ENCODE assay signal across 14 cellular contexts in the genomic region with DNA sequence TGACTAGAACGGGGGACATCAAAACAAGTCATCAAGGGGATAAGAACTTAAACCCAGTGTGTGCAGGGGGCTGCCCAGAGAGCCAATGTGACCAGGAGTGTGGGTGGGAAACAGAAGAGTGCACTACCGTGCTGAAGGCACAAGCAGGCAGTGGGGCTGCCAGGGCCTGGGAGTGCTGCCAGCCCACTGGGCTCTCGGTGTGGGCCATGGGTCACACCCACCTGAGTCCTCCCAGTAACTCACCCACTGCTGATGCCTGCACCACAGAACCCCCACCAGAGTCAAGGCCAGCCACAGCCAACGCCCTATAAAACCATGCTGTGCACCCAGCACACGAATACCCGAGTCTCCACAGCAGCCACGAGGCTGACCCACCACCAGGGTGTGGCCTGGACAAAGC. TPM values are rescaled to one million over a fixed set of nuclear protein-coding genes. Genes with fewer than 3 reads are reported as not detected.
DNase-seq lines count a peak whose midpoint lies in the region; ATAC-seq and TF ChIP-seq lines count a peak whose summit lies in the region.
"Had no signal": no experiment of that assay in that cellular context is flagged by ENCODE, and none has a peak within 500 bp of the region (broad histone marks: within the 10 kb centered on the region; RNA-seq: fewer than 3 reads in every experiment).

No MANE protein-coding gene starts in this region.

- POLR2A ChIA-PET in MCF 10A (lab: Yijun Ruan, JAX): interaction anchor here (0.5 kb wide), 1 partner anchor 50 kb away, joined by 4 read pairs; no protein-coding TSS in a partner anchor

- CTCF ChIA-PET in mammary epithelial cell (lab: Charles Lee; ENCODE audit: low non-redundant PET): no interaction called here
- CTCF ChIA-PET in MCF 10A (lab: Yijun Ruan, JAX): no interaction called here

- ATAC-seq in GM19035 (IDR thresholded peaks at IDR 0.05; ENCODE audit: unreplicated experiment): no peak
- ATAC-seq: A549 had no signal

- no peaks in the 10 kb centered on the region for H3K9me3 ChIP-seq in mammary epithelial cell (replicated peaks; ENCODE audit: insufficient read depth, low read length)
- no peaks in the 10 kb centered on the region for H3K9me3 ChIP-seq in endodermal cell (ENCODE audit: control insufficient read depth, low read length)
- no peaks in the 10 kb centered on the region for H3K9me3 ChIP-seq in neuronal stem cell (replicated peaks in 1 of 2; ENCODE audit: control insufficient read depth in 2 of 2, insufficient read depth in 1 of 2, low read depth in 1 of 2, low read length in 2 of 2)
- H3K9me3 ChIP-seq in uterus: no peaks in the 10 kb centered on the region
- H3K9me3 ChIP-seq: A549 had no signal

- BruUV-seq in mammary epithelial cell (replicated peaks; lab: Mats Ljungman, UMichigan): TSS peak; percentile 27
- no TSS peak for BruUV-seq in MCF 10A (replicated peaks; lab: Mats Ljungman, UMichigan)

- dilution Hi-C loops in mammary epithelial cell (cut with HindIII; ENCODE audit: low sequenced_read_pairs): no loop called here

- H4K91ac ChIP-seq in neuronal stem cell (ENCODE audit: low read depth, low read length, poor library complexity): no peak overlapping the region

- H3K27ac Mint-ChIP-seq in MCF 10A (ENCODE audit: low read depth, unreplicated experiment) (no peak overlapping the region), endodermal cell (peak overlapping the region; percentile 58)

- H3K36me3 ChIP-seq in mammary epithelial cell (ENCODE audit: insufficient read depth, low read length) (peaks cover 2% of the 10 kb centered on the region), endodermal cell (ENCODE audit: control insufficient read depth, insufficient read depth, low read length) (peaks cover 10% of the 10 kb centered on the region), neuronal stem cell (replicated peaks in 1 of 2; ENCODE audit: control insufficient read depth in 2 of 2, insufficient read depth in 2 of 2, low read length in 2 of 2) (peaks cover 0 to 14% of the 10 kb centered on the region in 2 donors), uterus (no peaks in the 10 kb centered on the region)

- 50% methylated on average over 6 of the region's 7 CpGs for WGBS in mammary epithelial cell (ENCODE audit: low coverage, missing lambda C conversion rate)
- WGBS in endodermal cell (ENCODE audit: insufficient coverage in 1 of 2, insufficient read length in 1 of 2), 2 experiments: 93 to 96% methylated on average over 3 to 7 of the region's 7 CpGs
- no CpG with 5 or more reads among the region's 7 CpGs for WGBS in neuronal stem cell (ENCODE audit: extremely low coverage in 2 of 2, insufficient read length in 2 of 2, insufficient replicate concordance in 1 of 2), 2 donors

- H3K9ac ChIP-seq in mammary epithelial cell (ENCODE audit: insufficient read depth, low read length) (no peak overlapping the region), endodermal cell (ENCODE audit: extremely low read depth, low read length, poor library complexity, severe bottlenecking) (no peak overlapping the region), neuronal stem cell (ENCODE audit: low read depth, low read length, poor library complexity) (no peak overlapping the region)

- H4K8ac ChIP-seq in neuronal stem cell (ENCODE audit: low read depth, low read length): no peak overlapping the region

- H3K14ac ChIP-seq in neuronal stem cell (ENCODE audit: low read length): no peak overlapping the region

- H3K27me3 ChIP-seq in mammary epithelial cell (ENCODE audit: insufficient read depth, low read length) (no peaks in the 10 kb centered on the region), endodermal cell (ENCODE audit: control insufficient read depth, insufficient read depth, low read length, poor library complexity, severe bottlenecking) (no peaks in the 10 kb centered on the region), neuronal stem cell (ENCODE audit: control insufficient read depth in 3 of 3, insufficient read depth in 3 of 3, low read depth in 1 of 3, low read length in 3 of 3) (no peaks in the 10 kb centered on the region), uterus (no peaks in the 10 kb centered on the region)
- H3K27me3 ChIP-seq: dorsolateral prefrontal cortex had no signal

- no peak overlapping the region for H2BK15ac ChIP-seq in neuronal stem cell (ENCODE audit: low read length)

- no peak overlapping the region for H3K4ac ChIP-seq in neuronal stem cell (ENCODE audit: low read length)

- H3K79me2 ChIP-seq in mammary epithelial cell (ENCODE audit: insufficient read depth, low read length): peaks cover 99% of the 10 kb centered on the region

- H3K4me1 Mint-ChIP-seq in MCF 10A (ENCODE audit: insufficient read depth, unreplicated experiment) (peaks cover 33% of the 10 kb centered on the region), endodermal cell (peaks cover 30% of the 10 kb centered on the region)

- intact Hi-C loops in mammary epithelial cell (cut with micrococcal nuclease): no loop called here
- intact Hi-C loops in MCF 10A (cut with micrococcal nuclease): no loop called here
- intact Hi-C loops in uterus (cut with DNase I; ENCODE audit: low total_unique reads): no loop called here

- H3K4me3 ChIP-seq in mammary epithelial cell (replicated peaks in 1 of 3; ENCODE audit: insufficient read depth in 1 of 3, low read depth in 2 of 3, low read length in 3 of 3) (no peak overlapping the region), endodermal cell (ENCODE audit: low read length) (no peak overlapping the region), neuronal stem cell (ENCODE audit: low read length in 2 of 2) (no peak overlapping the region), uterus (no peak overlapping the region)
- H3K4me3 ChIP-seq: A549, dorsolateral prefrontal cortex had no signal

- H3K36me3 Mint-ChIP-seq in MCF 10A (ENCODE audit: insufficient read depth, unreplicated experiment) (no peaks in the 10 kb centered on the region), endodermal cell (ENCODE audit: low read depth) (peaks cover 6% of the 10 kb centered on the region)

- H3K4me1 ChIP-seq in mammary epithelial cell (ENCODE audit: insufficient read depth, low read length) (peaks cover 17% of the 10 kb centered on the region), endodermal cell (ENCODE audit: control insufficient read depth, insufficient read depth, low read length) (no peaks in the 10 kb centered on the region), neuronal stem cell (ENCODE audit: control insufficient read depth in 2 of 2, insufficient read depth in 1 of 2, low read depth in 1 of 2, low read length in 2 of 2) (peaks cover 0 to 3% of the 10 kb centered on the region in 2 donors), uterus (peaks cover 0 to 24% of the 10 kb centered on the region in 2 donors)
- H3K4me1 ChIP-seq: A549 had no signal

- H3K4me3 Mint-ChIP-seq in MCF 10A (ENCODE audit: unreplicated experiment): no peak overlapping the region
- H3K4me3 Mint-ChIP-seq in endodermal cell: no peak overlapping the region

- H3K79me1 ChIP-seq in neuronal stem cell (ENCODE audit: low read depth, low read length): peaks cover 24% of the 10 kb centered on the region

- no peaks in the 10 kb centered on the region for H3K9me3 Mint-ChIP-seq in MCF 10A (ENCODE audit: unreplicated experiment)
- H3K9me3 Mint-ChIP-seq in endodermal cell: no peaks in the 10 kb centered on the region

- no peak overlapping the region for H2BK12ac ChIP-seq in neuronal stem cell (ENCODE audit: low read length)

- H3K4me2 ChIP-seq in mammary epithelial cell (ENCODE audit: insufficient read depth, low read depth, low read length): no peak overlapping the region
- H3K4me2 ChIP-seq in neuronal stem cell (ENCODE audit: insufficient read depth, low read length, poor library complexity, severe bottlenecking): no peak overlapping the region
- H3K4me2 ChIP-seq: A549 had no signal

- no peak for TF ChIP-seq POLR2A in uterus (IDR thresholded peaks at IDR 0.05)

- H3K18ac ChIP-seq in neuronal stem cell (ENCODE audit: low read length): no peak overlapping the region

- H3K27me3 Mint-ChIP-seq in MCF 10A (ENCODE audit: insufficient read depth, unreplicated experiment) (no peaks in the 10 kb centered on the region), endodermal cell (ENCODE audit: insufficient read depth) (no peaks in the 10 kb centered on the region)

- in situ Hi-C loops in mammary epithelial cell (cut with MboI; ENCODE audit: low sequenced_read_pairs in 2 of 2): no loop called here

- no peak overlapping the region for H3K27ac ChIP-seq in mammary epithelial cell (ENCODE audit: insufficient read depth, low read depth, low read length)
- H3K27ac ChIP-seq in endodermal cell (ENCODE audit: low read depth, low read length): no peak overlapping the region
- H3K27ac ChIP-seq in neuronal stem cell (replicated peaks; ENCODE audit: low read length): no peak overlapping the region
- H3K27ac ChIP-seq in uterus: no peak overlapping the region
- H3K27ac ChIP-seq: A549 had no signal

- no peak overlapping the region for H2AK5ac ChIP-seq in neuronal stem cell (ENCODE audit: low read depth, low read length)

- TF ChIP-seq CTCF in mammary epithelial cell (conservative IDR thresholded peaks at IDR 0.05 in 1 of 2, IDR thresholded peaks at IDR 0.05 in 1 of 2; ENCODE audit: extremely low read depth in 1 of 2, insufficient read depth in 1 of 2, low read depth in 1 of 2, low read length in 2 of 2) (no peak), MCF 10A (IDR thresholded peaks at IDR 0.05; ENCODE audit: unreplicated experiment) (no peak), endodermal cell (conservative IDR thresholded peaks at IDR 0.05) (no peak), uterus (IDR thresholded peaks at IDR 0.05) (no peak)

- H2BK120ac ChIP-seq in neuronal stem cell (ENCODE audit: low read depth, low read length): peak overlapping the region; percentile 45

- no peak overlapping the region for H3K23ac ChIP-seq in neuronal stem cell (ENCODE audit: low read depth, low read length, poor library complexity)

- H2BK5ac ChIP-seq in neuronal stem cell (ENCODE audit: low read length): no peak overlapping the region

- H2AFZ ChIP-seq in mammary epithelial cell (ENCODE audit: low read depth, low read length): no peak overlapping the region
- no peak overlapping the region for H2AFZ ChIP-seq in neuronal stem cell (ENCODE audit: low read length)

- H4K20me1 ChIP-seq in mammary epithelial cell (ENCODE audit: insufficient read depth, low read length): peaks cover 6% of the 10 kb centered on the region

- DNase-seq in mammary epithelial cell: peak; percentile 2
- DNase-seq in MCF 10A (ENCODE audit: unreplicated experiment): no peak
- DNase-seq in endodermal cell: no peak
- no peak for DNase-seq in neuronal stem cell (ENCODE audit: low spot score)
- no peak for DNase-seq in NCI-H187 (lab: John Stamatoyannopoulos, UW)
- no peak for DNase-seq in uterus
- DNase-seq in AG08396 (ENCODE audit: low spot score): no peak
- DNase-seq: Calu3; dorsolateral prefrontal cortex; NCI-H1930; NCI-H774; stimulated activated CD4-positive, alpha-beta T cell treated with anti-CD3 and anti-CD28 coated beads, Interleukin-2, amount 100 ng/mL, for 24 hours had no signal

RNA-seq across cellular contexts. Expression of a gene that starts 8.5 kb away (rescaled TPM):
- total RNA-seq in mammary epithelial cell: 10 to 100 TPM in 1 of 2 donors, 1 to 10 TPM in 1; 8.8 to 10.9 TPM
- polyA plus RNA-seq in mammary epithelial cell: 6.4 TPM
- polyA minus RNA-seq in mammary epithelial cell: 4.6 TPM
- 11.1 and 12.9 TPM in 2 replicates for total RNA-seq in MCF 10A (2022)
- total RNA-seq in endodermal cell: 10 to 100 TPM; 10.8 to 11.8 TPM
- polyA plus RNA-seq in endodermal cell (2013, experiment 1 of 2): 6.3 TPM
- 7.2 TPM for polyA plus RNA-seq in endodermal cell (2013, experiment 2 of 2)
- polyA plus RNA-seq in neuronal stem cell (2013, experiment 1 of 2): 4.4 TPM
- polyA plus RNA-seq in neuronal stem cell (2013, experiment 2 of 2): 4.7 TPM
- total RNA-seq in uterus: 10 to 100 TPM in 1 of 4 donors, 1 to 10 TPM in 3; 1.5 to 13.5 (median 3.6) TPM

RNA-seq across cellular contexts. Expression of a gene that starts 40.5 kb away (rescaled TPM):
- total RNA-seq in mammary epithelial cell (10 to 100 TPM; 44.5 to 56.3 TPM), MCF 10A (2022) (69.3 and 81.8 TPM in 2 replicates), endodermal cell (10 to 100 TPM; 57.6 to 91.4 TPM), uterus (100 to 1,000 TPM in 1 of 4 donors, 10 to 100 TPM in 3; 26.6 to 144 (median 85.0) TPM)
- 55.8 TPM for polyA plus RNA-seq in mammary epithelial cell
- 48.3 TPM for polyA minus RNA-seq in mammary epithelial cell
- 72.8 TPM for polyA plus RNA-seq in endodermal cell (2013, experiment 1 of 2)
- polyA plus RNA-seq in endodermal cell (2013, experiment 2 of 2): 68.6 TPM
- 72.1 TPM for polyA plus RNA-seq in neuronal stem cell (2013, experiment 1 of 2)
- 73.2 TPM for polyA plus RNA-seq in neuronal stem cell (2013, experiment 2 of 2)

RNA-seq across cellular contexts. Expression of a gene that starts 41.5 kb away (rescaled TPM):
- total RNA-seq in mammary epithelial cell: 1 to 10 TPM; 3.5 to 6.3 TPM
- 4.1 TPM for polyA plus RNA-seq in mammary epithelial cell
- polyA minus RNA-seq in mammary epithelial cell: 5.0 TPM
- total RNA-seq in MCF 10A (2022): 2.1 and 4.5 TPM in 2 replicates
- total RNA-seq in endodermal cell: 1 to 10 TPM; 5.1 to 6.8 TPM
- 2.9 TPM for polyA plus RNA-seq in endodermal cell (2013, experiment 1 of 2)
- 2.2 TPM for polyA plus RNA-seq in endodermal cell (2013, experiment 2 of 2)
- polyA plus RNA-seq in neuronal stem cell (2013, experiment 1 of 2): 1.0 TPM
- 1.1 TPM for polyA plus RNA-seq in neuronal stem cell (2013, experiment 2 of 2)
- total RNA-seq in uterus: 1 to 10 TPM in 2 of 4 donors, not detected in 2; 3.5 to 5.0 TPM

RNA-seq across cellular contexts. Expression of a gene that starts 47.2 kb away (rescaled TPM):
- total RNA-seq in mammary epithelial cell (10 to 100 TPM; 50.8 to 67.2 TPM), MCF 10A (2022) (62.2 and 62.6 TPM in 2 replicates), endodermal cell (10 to 100 TPM; 26.6 to 30.6 TPM), uterus (10 to 100 TPM; 10.2 to 39.8 (median 19.8) TPM)
- 48.6 TPM for polyA plus RNA-seq in mammary epithelial cell
- 87.8 TPM for polyA minus RNA-seq in mammary epithelial cell
- polyA plus RNA-seq in endodermal cell (2013, experiment 1 of 2): 24.8 TPM
- polyA plus RNA-seq in endodermal cell (2013, experiment 2 of 2): 25.5 TPM
- 23.9 TPM for polyA plus RNA-seq in neuronal stem cell (2013, experiment 1 of 2)
- polyA plus RNA-seq in neuronal stem cell (2013, experiment 2 of 2): 24.3 TPM
